In the genomic region with DNA sequence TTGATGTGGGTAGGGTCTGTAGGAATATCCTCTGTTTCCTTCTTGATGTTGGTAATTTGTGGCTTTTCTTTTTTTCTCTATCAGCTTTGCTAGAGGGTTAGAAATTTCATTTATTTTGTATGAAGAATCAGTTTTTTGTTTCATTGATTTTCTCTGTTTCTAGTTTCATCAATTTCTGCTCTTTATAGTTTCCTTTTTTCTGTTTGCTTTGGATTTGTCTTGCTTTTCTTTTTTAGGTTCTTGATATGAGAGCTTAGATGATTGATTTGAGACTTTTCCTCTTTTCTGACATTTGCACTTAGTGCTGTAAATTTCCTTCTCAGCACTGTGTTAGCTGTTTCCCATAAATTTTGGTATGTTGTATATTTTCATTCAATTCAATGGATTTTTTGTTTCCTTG, we compare ENCODE assay signal across 28 cellular contexts.
"Had no signal": no experiment of that assay in that cellular context is flagged by ENCODE, and none has a peak within 500 bp of the region (broad histone marks: within the 10 kb centered on the region; RNA-seq: fewer than 3 reads in every experiment).

No MANE protein-coding gene starts in this region.

- DNase-seq: cortex of kidney; dermis blood vessel endothelial cell; dorsolateral prefrontal cortex; effector CD4-positive, alpha-beta T cell; effector CD8-positive, alpha-beta T cell; effector memory CD4-positive, alpha-beta T cell; effector memory CD8-positive, alpha-beta T cell; endodermal cell; erythroblast; esophagus squamous epithelium; foreskin fibroblast; foreskin keratinocyte; foreskin melanocyte; gastrocnemius medialis; glutamatergic neuron; head of caudate nucleus; heart left ventricle; heart right ventricle had no signal

- H3K27ac ChIP-seq: colonic mucosa, coronary artery, dorsolateral prefrontal cortex, epithelial cell of prostate, esophagus muscularis mucosa, esophagus squamous epithelium, foreskin keratinocyte, gastrocnemius medialis, gastroesophageal sphincter, heart left ventricle, heart right ventricle had no signal

- H3K4me1 ChIP-seq: colonic mucosa, gastrocnemius medialis had no signal

- H3K9me3 ChIP-seq: colonic mucosa, esophagus muscularis mucosa, esophagus squamous epithelium, gastrocnemius medialis, gastroesophageal sphincter, heart left ventricle had no signal

- ATAC-seq: effector memory CD8-positive, alpha-beta T cell; esophagus mucosa; foreskin keratinocyte; gastrocnemius medialis; gastroesophageal sphincter; heart left ventricle; heart right ventricle had no signal

- FAIRE-seq: colon, endometrium, endothelial cell of umbilical vein, frontal cortex had no signal

- H3K4me3 ChIP-seq: colonic mucosa, coronary artery, dorsolateral prefrontal cortex, esophagus muscularis mucosa, esophagus squamous epithelium, gastrocnemius medialis, gastroesophageal sphincter, heart left ventricle, heart right ventricle had no signal

- H3K27me3 ChIP-seq: colonic mucosa, dorsolateral prefrontal cortex, esophagus muscularis mucosa, esophagus squamous epithelium, gastrocnemius medialis, gastroesophageal sphincter had no signal

- H3K36me3 ChIP-seq: colonic mucosa, esophagus muscularis mucosa, esophagus squamous epithelium, gastrocnemius medialis, gastroesophageal sphincter, heart left ventricle, heart right ventricle had no signal
